8 cellular contexts compared by ENCODE assay signal in the genomic region with DNA sequence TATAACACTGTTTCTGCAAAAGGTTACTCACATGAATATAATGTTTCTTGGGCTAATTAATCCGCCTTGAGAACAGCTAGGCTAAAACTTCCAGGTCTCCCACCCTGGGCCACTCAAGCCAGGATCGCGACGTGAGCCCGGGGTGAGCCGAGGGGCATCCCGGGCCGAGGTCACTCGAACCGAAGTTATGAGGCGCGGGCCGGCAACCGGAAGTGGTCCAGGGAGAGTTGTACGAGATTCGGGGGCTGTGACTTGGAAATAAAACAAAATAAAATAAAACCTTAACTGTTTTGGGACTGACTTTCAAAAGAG. TPM values are rescaled to one million over a fixed set of nuclear protein-coding genes. Genes with fewer than 3 reads are reported as not detected.
DNase-seq lines count a peak whose midpoint lies in the region; ATAC-seq, FAIRE-seq and TF ChIP-seq lines count a peak whose summit lies in the region.

No MANE protein-coding gene starts in this region.

- TF ChIP-seq RAD21 in SK-N-SH (IDR thresholded peaks at IDR 0.05; ENCODE audit: low read length) = no peak

- TF ChIP-seq CTCF in SK-N-SH (IDR thresholded peaks at IDR 0.05) (no peak), foreskin keratinocyte (conservative IDR thresholded peaks at IDR 0.05) (no peak), psoas muscle (IDR thresholded peaks at IDR 0.05) (no peak)

- POLR2A ChIA-PET in SK-N-SH (lab: Yijun Ruan, JAX) = no interaction called here

- intact Hi-C loops in psoas muscle (cut with DNase I) = loop anchor here (2.0 to 5.0 kb wide), 2 partner anchors 42 to 43 kb away; partner anchors contain the start of gene FUNDC2 (in 1 of the 2)

- peaks cover 5% of the 10 kb centered on the region for H3F3A ChIP-seq in SK-N-SH (replicated peaks; ENCODE audit: insufficient read depth)

- no peaks in the 10 kb centered on the region for H3K9me2 ChIP-seq in SK-N-SH

- H3K27ac ChIP-seq in SK-N-SH (ENCODE audit: low read depth in 2 of 2, low read length in 1 of 2) (peak overlapping the region; percentile 64 to 75), foreskin keratinocyte (peak overlapping the region; percentile 88), psoas muscle (peak overlapping the region; percentile 86)

- H3K27me3 ChIP-seq in SK-N-SH (ENCODE audit: insufficient read depth) (no peaks in the 10 kb centered on the region), foreskin keratinocyte (no peaks in the 10 kb centered on the region), psoas muscle (ENCODE audit: insufficient read depth in 3 of 3, low read length in 2 of 3) (no peaks in the 10 kb centered on the region)

- H3K9ac ChIP-seq in SK-N-SH = peak overlapping the region; percentile 83

- ATAC-seq in GM18907 (IDR thresholded peaks at IDR 0.05; ENCODE audit: unreplicated experiment) = peak; percentile 29
- peak; percentile 22 for ATAC-seq in HG02852 (IDR thresholded peaks at IDR 0.05; ENCODE audit: unreplicated experiment)
- peak; percentile 2 for ATAC-seq in foreskin keratinocyte
- peak in 3 of 4 donors; percentile 33 to 54 (median 42) for ATAC-seq in psoas muscle

- no peaks in the 10 kb centered on the region for H4K20me1 ChIP-seq in SK-N-SH (ENCODE audit: insufficient read depth)

- H3K4me2 ChIP-seq in SK-N-SH = peak overlapping the region; percentile 68

- FAIRE-seq in frontal cortex (lab: Jason Lieb, UNC) = no peak

- CTCF ChIA-PET in SK-N-SH (lab: Yijun Ruan, JAX) = interaction anchor here (6.9 kb wide), 1 partner anchor 14 kb away, joined by 35 read pairs; no protein-coding TSS in a partner anchor

- H3K4me3 ChIP-seq in SK-N-SH (ENCODE audit: low read depth in 2 of 2, low read length in 1 of 2) = peak overlapping the region; percentile 64
- peak overlapping the region; percentile 65 for H3K4me3 ChIP-seq in psoas muscle

- H3K4me1 ChIP-seq in SK-N-SH (ENCODE audit: control insufficient read depth in 1 of 2, insufficient read depth in 2 of 2, low read depth in 1 of 2, low read length in 1 of 2) = no peaks in the 10 kb centered on the region; a peak in 2 of 4 replicates
- H3K4me1 ChIP-seq in foreskin keratinocyte = peaks cover 13% of the 10 kb centered on the region
- H3K4me1 ChIP-seq in psoas muscle = peaks cover 7% of the 10 kb centered on the region

- no peaks in the 10 kb centered on the region for H3K9me3 ChIP-seq in SK-N-SH
- H3K9me3 ChIP-seq in psoas muscle = no peaks in the 10 kb centered on the region

- 41% methylated on average over 16 of the region's 16 CpGs for WGBS in SK-N-SH (ENCODE audit: low lambda C conversion rate)
- whole genome bisulfite sequencing in psoas muscle, 3 donors = 1 to 35% (median 1%) methylated on average over 15 to 16 of the region's 16 CpGs

- TF ChIP-seq EP300 in SK-N-SH (IDR thresholded peaks at IDR 0.05; ENCODE audit: borderline replicate concordance in 1 of 2, low read depth in 1 of 2, low read length in 1 of 2) = no peak

- peak overlapping the region; percentile 60; the same call in 1 of the 2 replicates for H2AFZ ChIP-seq in SK-N-SH (ENCODE audit: low read depth)

- H3K36me3 ChIP-seq in SK-N-SH (replicated peaks in 1 of 2; ENCODE audit: control insufficient read depth in 1 of 2, insufficient read depth in 2 of 2, low read length in 1 of 2) (peaks cover 0 to 10% of the 10 kb centered on the region in 2 experiments), psoas muscle (ENCODE audit: insufficient read depth in 1 of 2, low read depth in 1 of 2) (peaks cover 0 to 13% of the 10 kb centered on the region in 2 donors)

- DNase-seq in SK-N-SH = peak; percentile 48
- DNase-seq in foreskin keratinocyte = peak in 1 of 2 donors; percentile 19
- no peak for DNase-seq in psoas muscle
- no peak for DNase-seq in frontal cortex (ENCODE audit: low spot score in 2 of 2)
- DNase-seq in KG1 (lab: John Stamatoyannopoulos, UW) = no peak
- DNase-seq in stimulated activated CD4-positive, alpha-beta T cell treated with anti-CD3 and anti-CD28 coated beads, Interleukin-4, amount 100 ng/mL, for 1 hour = no peak

- peaks cover 43% of the 10 kb centered on the region for H3K79me2 ChIP-seq in SK-N-SH (ENCODE audit: insufficient read depth)

TF ChIP-seq in SK-N-SH, 30 proteins besides CTCF, POLR2A, EP300 and RAD21:
- no peak for TF ChIP-seq FOXM1 (IDR thresholded peaks at IDR 0.05; ENCODE audit: low read depth)
- TF ChIP-seq RFX5 (IDR thresholded peaks at IDR 0.05; ENCODE audit: low read length) = no peak
- no peak for TF ChIP-seq MXI1 (IDR thresholded peaks at IDR 0.05; ENCODE audit: low read depth, low read length)
- no peak for TF ChIP-seq POLR2AphosphoS5 (IDR thresholded peaks at IDR 0.05; ENCODE audit: low read depth, low read length)
- TF ChIP-seq EZH2phosphoT487 (IDR thresholded peaks at IDR 0.05; ENCODE audit: borderline replicate concordance, low read depth) = no peak
- no peak for TF ChIP-seq CHD2 (IDR thresholded peaks at IDR 0.05; ENCODE audit: low read length, partially characterized antibody)
- no peak for TF ChIP-seq TCF12 (IDR thresholded peaks at IDR 0.05)
- no peak for TF ChIP-seq IRF3 (IDR thresholded peaks at IDR 0.05; ENCODE audit: low read depth, low read length)
- no peak for TF ChIP-seq TAF1 (IDR thresholded peaks at IDR 0.05; ENCODE audit: borderline replicate concordance, low read depth, low read length)

RNA-seq across cellular contexts. Expression of gene CMC4, which starts 0.3 kb away (rescaled TPM):
- 11.8 and 12.0 TPM in 2 replicates for polyA plus RNA-seq in SK-N-SH (2012; rRNA removed)
- 12.8 and 13.3 TPM in 2 replicates for polyA plus RNA-seq in SK-N-SH (2012; cell fraction: cytosol; rRNA removed)
- polyA plus RNA-seq in SK-N-SH (2012; cell fraction: nucleus; rRNA removed) = 7.7 and 8.1 TPM in 2 replicates
- total RNA-seq in foreskin keratinocyte = 9.4 and 11.9 TPM in 2 replicates
- 16.8 and 17.7 TPM in 2 replicates for polyA plus RNA-seq in foreskin keratinocyte
- 10 to 100 TPM in 2 of 4 donors, 1 to 10 TPM in 2; 6.2 to 13.0 (median 10.8) TPM for total RNA-seq in psoas muscle
- 10 to 100 TPM; 12.5 to 23.9 (median 19.2) TPM for polyA plus RNA-seq in psoas muscle
- 3.3 TPM for total RNA-seq in frontal cortex

RNA-seq across cellular contexts. Expression of gene MTCP1, which starts 0.3 kb away (rescaled TPM):
- polyA plus RNA-seq in SK-N-SH (2012; rRNA removed) = 3.7 and 4.9 TPM in 2 replicates
- 3.6 and 11.9 TPM in 2 replicates for polyA plus RNA-seq in SK-N-SH (2012; cell fraction: cytosol; rRNA removed)
- polyA plus RNA-seq in SK-N-SH (2012; cell fraction: nucleus; rRNA removed) = 8.2 and 16.0 TPM in 2 replicates
- 16.5 and 18.8 TPM in 2 replicates for total RNA-seq in foreskin keratinocyte
- polyA plus RNA-seq in foreskin keratinocyte = 11.1 and 13.5 TPM in 2 replicates
- 10 to 100 TPM; 10.5 to 22.9 (median 18.0) TPM for total RNA-seq in psoas muscle
- 1 to 10 TPM; 2.3 to 6.2 (median 6.0) TPM for polyA plus RNA-seq in psoas muscle
- total RNA-seq in frontal cortex = 10.2 TPM

RNA-seq across cellular contexts. Expression of gene BRCC3, which starts 0.7 kb away (rescaled TPM):
- polyA plus RNA-seq in SK-N-SH (2012; rRNA removed) = 11.2 and 16.6 TPM in 2 replicates
- polyA plus RNA-seq in SK-N-SH (2012; cell fraction: cytosol; rRNA removed) = 15.2 and 16.1 TPM in 2 replicates
- 4.5 and 11.0 TPM in 2 replicates for polyA plus RNA-seq in SK-N-SH (2012; cell fraction: nucleus; rRNA removed)
- total RNA-seq in foreskin keratinocyte = 22.9 and 26.1 TPM in 2 replicates
- polyA plus RNA-seq in foreskin keratinocyte = 9.5 and 12.8 TPM in 2 replicates
- 10 to 100 TPM; 12.9 to 16.8 (median 15.2) TPM for total RNA-seq in psoas muscle
- polyA plus RNA-seq in psoas muscle = 10 to 100 TPM in 1 of 3 donors, 1 to 10 TPM in 2; 7.3 to 18.2 (median 8.4) TPM
- total RNA-seq in frontal cortex = 18.3 TPM

RNA-seq across cellular contexts. Expression of gene FUNDC2, which starts 44.0 kb away (rescaled TPM):
- 55.9 and 73.1 TPM in 2 replicates for polyA plus RNA-seq in SK-N-SH (2012; rRNA removed)
- polyA plus RNA-seq in SK-N-SH (2012; cell fraction: cytosol; rRNA removed) = 75.0 and 87.5 TPM in 2 replicates
- 27.2 and 30.0 TPM in 2 replicates for polyA plus RNA-seq in SK-N-SH (2012; cell fraction: nucleus; rRNA removed)
- 60.3 and 63.5 TPM in 2 replicates for total RNA-seq in foreskin keratinocyte
- polyA plus RNA-seq in foreskin keratinocyte = 83.8 and 84.2 TPM in 2 replicates
- 100 to 1,000 TPM; 258 to 318 (median 275) TPM for total RNA-seq in psoas muscle
- 100 to 1,000 TPM; 386 to 441 (median 416) TPM for polyA plus RNA-seq in psoas muscle
- 28.9 TPM for total RNA-seq in frontal cortex

RNA-seq across cellular contexts. Expression of gene F8, which starts 48.1 kb away (rescaled TPM):
- polyA plus RNA-seq in SK-N-SH (2012; rRNA removed) (2.5 and 4.2 TPM in 2 replicates), foreskin keratinocyte (0.61 and 0.78 TPM in 2 replicates), psoas muscle (10 to 100 TPM; 14.1 to 17.6 (median 15.8) TPM)
- 4.2 TPM in 2 replicates for polyA plus RNA-seq in SK-N-SH (2012; cell fraction: cytosol; rRNA removed)
- 0.80 and 1.7 TPM in 2 replicates for polyA plus RNA-seq in SK-N-SH (2012; cell fraction: nucleus; rRNA removed)
- total RNA-seq in foreskin keratinocyte (0.71 and 1.2 TPM in 2 replicates), psoas muscle (10 to 100 TPM; 13.5 to 31.7 (median 22.1) TPM), frontal cortex (6.1 TPM)
